16 cellular contexts compared by ENCODE assay signal in the genomic region with DNA sequence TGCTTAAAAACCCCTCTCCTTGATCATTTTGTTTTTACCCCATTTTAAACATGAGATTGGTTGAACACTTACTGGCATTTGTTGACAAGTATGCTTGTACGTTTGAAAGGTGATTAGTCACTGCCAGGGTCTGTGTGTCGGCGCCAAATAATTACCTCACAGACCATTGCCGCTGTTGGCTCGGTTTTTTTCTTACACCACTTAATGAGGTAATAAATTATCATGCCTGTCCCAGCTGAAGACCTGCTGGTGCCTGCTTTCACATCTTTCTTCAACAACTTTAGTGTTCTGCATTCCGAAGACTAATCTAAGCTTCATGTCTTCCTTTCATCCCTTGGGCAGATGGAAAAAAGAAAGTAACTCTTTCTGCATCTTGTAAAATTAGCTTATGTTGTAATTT.
DNase-seq lines count a peak whose midpoint lies in the region; ATAC-seq, FAIRE-seq and TF ChIP-seq lines count a peak whose summit lies in the region.
"Had no signal": no experiment of that assay in that cellular context is flagged by ENCODE, and none has a peak within 500 bp of the region (broad histone marks: within the 10 kb centered on the region; RNA-seq: fewer than 3 reads in every experiment).

No MANE protein-coding gene starts in this region.

- H3K9me3 Mint-ChIP-seq in activated CD4-positive, alpha-beta T cell treated with anti-CD3 and anti-CD28 coated beads, Interleukin-2, amount 10 ng/mL, durations not matched to agents 24 days and 14 days, result no peaks in the 10 kb centered on the region
- no peaks in the 10 kb centered on the region for H3K9me3 Mint-ChIP-seq in activated CD4-positive, alpha-beta T cell treated with anti-CD3 and anti-CD28 coated beads, Interleukin-2, amount 10 ng/mL, durations not matched to agents 7 days and 5 days

- no peak for DNase-seq in activated CD4-positive, alpha-beta T cell treated with anti-CD3 and anti-CD28 coated beads, Interleukin-2, amount 10 ng/mL, durations not matched to agents 24 days and 14 days
- DNase-seq in activated CD4-positive, alpha-beta T cell treated with anti-CD3 and anti-CD28 coated beads, Interleukin-2, amount 10 ng/mL, durations not matched to agents 7 days and 5 days, result no peak
- DNase-seq in NCI-H69 (lab: John Stamatoyannopoulos, UW) (peak; percentile 96), fibroblast of the aortic adventitia (ENCODE audit: low read depth) (peak; percentile 12), suprapubic skin (ENCODE audit: low spot score in 2 of 2) (no peak), left lung (no peak), D721Med (ENCODE audit: insufficient read length, low spot score) (no peak), Kasumi-1 (lab: John Stamatoyannopoulos, UW) (no peak)
- DNase-seq: ACHN; activated T-cell treated with anti-CD3 and anti-CD28 coated beads, Interleukin-2, amount 50 U/mL, for 48 hours; foreskin fibroblast; NCI-H526; psoas muscle had no signal

- FAIRE-seq in D721Med (lab: Jason Lieb, UNC), result no peak
- FAIRE-seq: GM18507 had no signal

- H3K36me3 Mint-ChIP-seq in activated CD4-positive, alpha-beta T cell treated with anti-CD3 and anti-CD28 coated beads, Interleukin-2, amount 10 ng/mL, durations not matched to agents 24 days and 14 days (ENCODE audit: low read depth), result peaks cover 56% of the 10 kb centered on the region
- H3K36me3 Mint-ChIP-seq in activated CD4-positive, alpha-beta T cell treated with anti-CD3 and anti-CD28 coated beads, Interleukin-2, amount 10 ng/mL, durations not matched to agents 7 days and 5 days (ENCODE audit: low read depth), result peaks cover 52% of the 10 kb centered on the region

- no peak overlapping the region for H3K4me3 Mint-ChIP-seq in activated CD4-positive, alpha-beta T cell treated with anti-CD3 and anti-CD28 coated beads, Interleukin-2, amount 10 ng/mL, durations not matched to agents 24 days and 14 days
- no peak overlapping the region for H3K4me3 Mint-ChIP-seq in activated CD4-positive, alpha-beta T cell treated with anti-CD3 and anti-CD28 coated beads, Interleukin-2, amount 10 ng/mL, durations not matched to agents 7 days and 5 days

- TF ChIP-seq CTCF in fibroblast of the aortic adventitia (IDR thresholded peaks at IDR 0.05; ENCODE audit: insufficient read depth, low read length) (no peak), suprapubic skin (IDR thresholded peaks at IDR 0.05) (no peak), left lung (IDR thresholded peaks at IDR 0.05) (no peak), D721Med (IDR thresholded peaks at IDR 0.05; ENCODE audit: insufficient read depth, missing control alignments) (no peak)

- peak overlapping the region; percentile 63 for H3K27ac ChIP-seq in suprapubic skin
- no peak overlapping the region for H3K27ac ChIP-seq in left lung
- H3K27ac ChIP-seq: cardiac muscle cell, psoas muscle had no signal

- 27% methylated on average over 6 of the region's 6 CpGs for WGBS in suprapubic skin

- peaks cover 13% of the 10 kb centered on the region for H3K4me1 ChIP-seq in suprapubic skin
- H3K4me1 ChIP-seq in left lung, result no peaks in the 10 kb centered on the region
- H3K4me1 ChIP-seq: psoas muscle had no signal

- H3K27me3 Mint-ChIP-seq in activated CD4-positive, alpha-beta T cell treated with anti-CD3 and anti-CD28 coated beads, Interleukin-2, amount 10 ng/mL, durations not matched to agents 24 days and 14 days, result no peaks in the 10 kb centered on the region
- H3K27me3 Mint-ChIP-seq in activated CD4-positive, alpha-beta T cell treated with anti-CD3 and anti-CD28 coated beads, Interleukin-2, amount 10 ng/mL, durations not matched to agents 7 days and 5 days, result no peaks in the 10 kb centered on the region

- no peaks in the 10 kb centered on the region for H3K9me3 ChIP-seq in suprapubic skin
- no peaks in the 10 kb centered on the region for H3K9me3 ChIP-seq in left lung
- H3K9me3 ChIP-seq: psoas muscle had no signal

- H3K4me1 Mint-ChIP-seq in activated CD4-positive, alpha-beta T cell treated with anti-CD3 and anti-CD28 coated beads, Interleukin-2, amount 10 ng/mL, durations not matched to agents 24 days and 14 days, result peaks cover 17% of the 10 kb centered on the region
- peaks cover 11% of the 10 kb centered on the region for H3K4me1 Mint-ChIP-seq in activated CD4-positive, alpha-beta T cell treated with anti-CD3 and anti-CD28 coated beads, Interleukin-2, amount 10 ng/mL, durations not matched to agents 7 days and 5 days

- POLR2A ChIA-PET in activated CD4-positive, alpha-beta T cell treated with anti-CD3 and anti-CD28 coated beads, Interleukin-2, amount 10 ng/mL, durations not matched to agents 7 days and 5 days (lab: Charles Lee), result no interaction called here

- H3K36me3 ChIP-seq in suprapubic skin, result peaks cover 67% of the 10 kb centered on the region
- peaks cover 0 to 81% of the 10 kb centered on the region in 2 donors for H3K36me3 ChIP-seq in left lung

- no peak for TF ChIP-seq EP300 in suprapubic skin (IDR thresholded peaks at IDR 0.05)

- TF ChIP-seq POLR2A in suprapubic skin (IDR thresholded peaks at IDR 0.05), result no peak

- H3K4me3 ChIP-seq in fibroblast of the aortic adventitia (ENCODE audit: low read depth, low read length) (no peak overlapping the region), suprapubic skin (no peak overlapping the region), left lung (no peak overlapping the region)
- H3K4me3 ChIP-seq: cardiac muscle cell, lung, psoas muscle had no signal

- CTCF ChIA-PET in activated CD4-positive, alpha-beta T cell treated with anti-CD3 and anti-CD28 coated beads, Interleukin-2, amount 10 ng/mL, durations not matched to agents 7 days and 5 days (lab: Charles Lee), result no interaction called here

- H3K27me3 ChIP-seq in suprapubic skin, result no peaks in the 10 kb centered on the region
- no peaks in the 10 kb centered on the region for H3K27me3 ChIP-seq in left lung
- H3K27me3 ChIP-seq: cardiac muscle cell had no signal

- intact Hi-C loops in activated CD4-positive, alpha-beta T cell treated with anti-CD3 and anti-CD28 coated beads, Interleukin-2, amount 10 ng/mL, durations not matched to agents 24 days and 14 days (cut with micrococcal nuclease), result loop anchor here (5.0 kb wide), 1 partner anchor 51 kb away; no protein-coding TSS in a partner anchor
- intact Hi-C loops in left lung (cut with DNase I), result no loop called here

- ATAC-seq in left lung, result no peak
- ATAC-seq: psoas muscle had no signal

- H3K27ac Mint-ChIP-seq in activated CD4-positive, alpha-beta T cell treated with anti-CD3 and anti-CD28 coated beads, Interleukin-2, amount 10 ng/mL, durations not matched to agents 24 days and 14 days, result peak overlapping the region; percentile 36
- no peak overlapping the region for H3K27ac Mint-ChIP-seq in activated CD4-positive, alpha-beta T cell treated with anti-CD3 and anti-CD28 coated beads, Interleukin-2, amount 10 ng/mL, durations not matched to agents 7 days and 5 days

Comparison
In these comparisons a context has a peak if more than half of its experiments do, and no peak if none do; other contexts are left out.
1. DNase-seq: peak in NCI-H69 (single experiment) and fibroblast of the aortic adventitia (single experiment); none in activated CD4-positive, alpha-beta T cell treated with anti-CD3 and anti-CD28 coated beads, Interleukin-2, amount 10 ng/mL, durations not matched to agents 24 days and 14 days (single experiment), activated CD4-positive, alpha-beta T cell treated with anti-CD3 and anti-CD28 coated beads, Interleukin-2, amount 10 ng/mL, durations not matched to agents 7 days and 5 days (single experiment), suprapubic skin (0 of 2), left lung (0 of 2), D721Med (single experiment) and Kasumi-1 (0 of 2).